8 cellular contexts compared by ENCODE assay signal in genomic region chr15:51837784-51838183, GRCh38. TPM values are rescaled to one million over a fixed set of nuclear protein-coding genes. Genes with fewer than 3 reads are reported as not detected.
DNase-seq lines count a peak whose midpoint lies in the region; ATAC-seq and TF ChIP-seq lines count a peak whose summit lies in the region.

No MANE protein-coding gene starts in this region.

- no peaks in the 10 kb centered on the region for H3K36me3 ChIP-seq in brain microvascular endothelial cell (replicated peaks)

- H3K4me3 ChIP-seq in brain microvascular endothelial cell (ENCODE audit: low read depth, low read length): no peak overlapping the region

- H3K27me3 Mint-ChIP-seq in progenitor cell of endocrine pancreas: no peaks in the 10 kb centered on the region

- peak overlapping the region; percentile 7 for H3K27ac ChIP-seq in brain microvascular endothelial cell

- no peaks in the 10 kb centered on the region for H3K27me3 ChIP-seq in brain microvascular endothelial cell (replicated peaks)

- in situ Hi-C loops in brain microvascular endothelial cell (cut with HindIII; ENCODE audit: low pct_ligation_motif_present, low sequenced_read_pairs): no loop called here

- peak overlapping the region; percentile 30 for H3K27ac Mint-ChIP-seq in progenitor cell of endocrine pancreas

- no peak overlapping the region for H3K4me3 Mint-ChIP-seq in progenitor cell of endocrine pancreas (ENCODE audit: low read depth)

- ATAC-seq in HG03103 (IDR thresholded peaks at IDR 0.05; ENCODE audit: low read depth, unreplicated experiment): peak; percentile 45
- no peak for ATAC-seq in omental fat pad (ENCODE audit: low FRiP score)

- TF ChIP-seq CTCF in brain microvascular endothelial cell (IDR thresholded peaks at IDR 0.05; ENCODE audit: low read depth, low read length, missing control alignments): no peak
- TF ChIP-seq CTCF in progenitor cell of endocrine pancreas (IDR thresholded peaks at IDR 0.05; ENCODE audit: unreplicated experiment): no peak
- TF ChIP-seq CTCF in omental fat pad (IDR thresholded peaks at IDR 0.05): no peak

- H3K9me3 Mint-ChIP-seq in progenitor cell of endocrine pancreas (ENCODE audit: low read depth): no peaks in the 10 kb centered on the region

- H3K4me1 Mint-ChIP-seq in progenitor cell of endocrine pancreas (ENCODE audit: low read depth): peaks cover 8% of the 10 kb centered on the region

- DNase-seq in SIG-M5 treated with dmso at 0.1 percent for 504 hours (lab: John Stamatoyannopoulos, UW; ENCODE audit: unreplicated experiment): peak; percentile 43
- no peak for DNase-seq in SIG-M5 (lab: John Stamatoyannopoulos, UW)
- DNase-seq in brain microvascular endothelial cell: peak; percentile 18
- DNase-seq in progenitor cell of endocrine pancreas (ENCODE audit: low spot score, unreplicated experiment): no peak
- DNase-seq in activated gamma-delta T cell treated with Interleukin-2 at 50 U/mL for 16 hours: no peak
- DNase-seq in NCI-H1417 treated with DMSO at 0.1 percent for 48 hours (lab: John Stamatoyannopoulos, UW): no peak
- DNase-seq in omental fat pad (ENCODE audit: low spot score): no peak

- H3K36me3 Mint-ChIP-seq in progenitor cell of endocrine pancreas (ENCODE audit: insufficient read depth): no peaks in the 10 kb centered on the region

RNA-seq across cellular contexts. Expression of gene TMOD3, which starts 8.3 kb away (rescaled TPM):
- total RNA-seq in progenitor cell of endocrine pancreas (37.4 and 40.0 TPM in 2 replicates), omental fat pad (10 to 100 TPM; 25.7 to 47.0 (median 37.3) TPM)

Comparison
In these comparisons a context has a peak if more than half of its experiments do, and no peak if none do; other contexts are left out.
1. DNase-seq: peak in SIG-M5 treated with dmso at 0.1 percent for 504 hours (single experiment) and brain microvascular endothelial cell (single experiment); none in SIG-M5 (single experiment), progenitor cell of endocrine pancreas (single experiment), activated gamma-delta T cell treated with Interleukin-2 at 50 U/mL for 16 hours (single experiment), NCI-H1417 treated with DMSO at 0.1 percent for 48 hours (single experiment) and omental fat pad (single experiment).